In genomic region chr7:139681463-139681755, GRCh38 we compare ENCODE assay signal across 7 cellular contexts.
DNase-seq lines count a peak whose midpoint lies in the region; ATAC-seq and TF ChIP-seq lines count a peak whose summit lies in the region.

No MANE protein-coding gene starts in this region.

- peak overlapping the region; percentile 92 for H3K56ac ChIP-seq in IMR-90 (ENCODE audit: extremely low read depth, insufficient read depth, low read length)

- H3K27ac ChIP-seq in IMR-90 (ENCODE audit: insufficient read depth, low read length): peak overlapping the region; percentile 86
- peak overlapping the region; percentile 98 for H3K27ac ChIP-seq in VCaP
- peak overlapping the region; percentile 89 for H3K27ac ChIP-seq in foreskin keratinocyte

- H3K18ac ChIP-seq in IMR-90 (ENCODE audit: low read depth, low read length): peak overlapping the region; percentile 88

- intact Hi-C loops in IMR-90 (cut with micrococcal nuclease): loop anchor here (5.0 kb wide), 1 partner anchor 51 kb away; no protein-coding TSS in a partner anchor

- TF ChIP-seq POLR2A in IMR-90 (IDR thresholded peaks at IDR 0.05; ENCODE audit: low read depth, low read length): 0 out of 2 replicates have a peak, but pooled peaks have one; percentile 24

- no peak for TF ChIP-seq RAD21 in IMR-90 (IDR thresholded peaks at IDR 0.05; ENCODE audit: low read length)

- H3K79me1 ChIP-seq in IMR-90 (ENCODE audit: low read depth in 1 of 2, low read length in 2 of 2): peaks cover 12 to 56% of the 10 kb centered on the region in 2 experiments

- peak overlapping the region; percentile 96 for H3K4ac ChIP-seq in IMR-90 (ENCODE audit: low read depth, low read length)

- H3K27ac Mint-ChIP-seq in stimulated activated effector memory CD8-positive, alpha-beta T cell treated with anti-CD3 and anti-CD28 coated beads, Interleukin-12 subunit alpha, Interleukin-12 subunit beta, amount 100 ng/mL, for 72 hours: peak overlapping the region; percentile 94

- peaks cover 24% of the 10 kb centered on the region for H3K36me3 Mint-ChIP-seq in stimulated activated effector memory CD8-positive, alpha-beta T cell treated with anti-CD3 and anti-CD28 coated beads, Interleukin-12 subunit alpha, Interleukin-12 subunit beta, amount 100 ng/mL, for 72 hours

- H2BK5ac ChIP-seq in IMR-90 (ENCODE audit: low read depth, low read length, poor library complexity, severe bottlenecking): peak overlapping the region; percentile 91

- H4K20me1 ChIP-seq in IMR-90 (ENCODE audit: insufficient read depth, low read length): peaks cover 14% of the 10 kb centered on the region; the same call in 1 of the 2 replicates

- H2AFZ ChIP-seq in IMR-90 (replicated peaks; ENCODE audit: low read length, poor library complexity): peak overlapping the region; percentile 18

- H3K27me3 ChIP-seq in IMR-90 (ENCODE audit: control insufficient read depth, insufficient read depth, low read length) (no peaks in the 10 kb centered on the region), foreskin keratinocyte (no peaks in the 10 kb centered on the region)

- H3K4me1 Mint-ChIP-seq in stimulated activated effector memory CD8-positive, alpha-beta T cell treated with anti-CD3 and anti-CD28 coated beads, Interleukin-12 subunit alpha, Interleukin-12 subunit beta, amount 100 ng/mL, for 72 hours: peaks cover 72% of the 10 kb centered on the region

- POLR2A ChIA-PET in IMR-90 (lab: Charles Lee; ENCODE audit: unreplicated experiment): interaction anchor here (1.0 kb wide), 1 partner anchor 34 kb away, joined by 3 read pairs; no protein-coding TSS in a partner anchor

- no peak for ATAC-seq in IMR-90 (ENCODE audit: low read depth)
- ATAC-seq in foreskin keratinocyte: no peak
- ATAC-seq in stimulated activated effector memory CD8-positive, alpha-beta T cell treated with anti-CD3 and anti-CD28 coated beads, Interleukin-12 subunit alpha, Interleukin-12 subunit beta, amount 100 ng/mL, for 72 hours: no peak
- no peak for ATAC-seq in GM21423 (IDR thresholded peaks at IDR 0.05; ENCODE audit: unreplicated experiment)

- dilution Hi-C loops in IMR-90 (cut with HindIII; ENCODE audit: low sequenced_read_pairs, unreplicated experiment): no loop called here

- H2BK20ac ChIP-seq in IMR-90 (ENCODE audit: low read depth, low read length): peak overlapping the region; percentile 96

- 80% methylated on average over 2 of the region's 6 CpGs; no CpG with 5 or more reads in 1 of the 2 experiments for WGBS in IMR-90 (ENCODE audit: extremely low coverage in 2 of 2, insufficient read length in 1 of 2), 2 experiments

- H4K8ac ChIP-seq in IMR-90 (ENCODE audit: low read depth in 2 of 2, low read length in 2 of 2): peak overlapping the region; percentile 48 to 93

- H2AK9ac ChIP-seq in IMR-90 (replicated peaks; ENCODE audit: low read depth, low read length, poor library complexity): peak overlapping the region; percentile 89

- H3K36me3 ChIP-seq in IMR-90 (ENCODE audit: control insufficient read depth, insufficient read depth, low read length): peaks cover 10% of the 10 kb centered on the region

- no peak for TF ChIP-seq CTCF in IMR-90 (conservative IDR thresholded peaks at IDR 0.05; ENCODE audit: low read depth, low read length)
- TF ChIP-seq CTCF in VCaP (conservative IDR thresholded peaks at IDR 0.05): no peak
- TF ChIP-seq CTCF in foreskin keratinocyte (conservative IDR thresholded peaks at IDR 0.05): no peak

- H3K4me2 ChIP-seq in IMR-90 (ENCODE audit: low read depth, low read length): peak overlapping the region; percentile 6; the same call in 1 of the 2 replicates

- H3K9me3 Mint-ChIP-seq in stimulated activated effector memory CD8-positive, alpha-beta T cell treated with anti-CD3 and anti-CD28 coated beads, Interleukin-12 subunit alpha, Interleukin-12 subunit beta, amount 100 ng/mL, for 72 hours: peaks cover 5% of the 10 kb centered on the region

- peak overlapping the region; percentile 100 for H2AK5ac ChIP-seq in IMR-90 (ENCODE audit: low read depth, low read length)

- H3K4me1 ChIP-seq in IMR-90 (ENCODE audit: control insufficient read depth, insufficient read depth, low read length) (peaks cover 37% of the 10 kb centered on the region), foreskin keratinocyte (peaks cover 30% of the 10 kb centered on the region)

- peak overlapping the region; percentile 97 for H4K91ac ChIP-seq in IMR-90 (ENCODE audit: insufficient read depth, low read depth, low read length)

- peak overlapping the region; percentile 10 for H4K5ac ChIP-seq in IMR-90 (ENCODE audit: low read depth, low read length)

- no peak for DNase-seq in IMR-90
- DNase-seq in foreskin keratinocyte: no peak
- peak in 1 of 2 donors; percentile 66 for DNase-seq in stimulated activated effector memory CD8-positive, alpha-beta T cell treated with anti-CD3 and anti-CD28 coated beads, Interleukin-12 subunit alpha, Interleukin-12 subunit beta, amount 100 ng/mL, for 72 hours (ENCODE audit: low spot score in 2 of 2)
- no peak for DNase-seq in AG20443 (ENCODE audit: low spot score)
- no peak for DNase-seq in KG1 (lab: John Stamatoyannopoulos, UW)

- CTCF ChIA-PET in IMR-90 (lab: Yijun Ruan, JAX): interaction anchor here (1.0 to 1.1 kb wide), 2 partner anchors 234 to 313 kb away, joined by 3 to 4 read pairs; no protein-coding TSS in a partner anchor

- H3K14ac ChIP-seq in IMR-90 (replicated peaks; ENCODE audit: low read depth, low read length): peak overlapping the region; percentile 85

- peak overlapping the region; percentile 98 for H2BK120ac ChIP-seq in IMR-90 (ENCODE audit: low read depth, low read length)

- H3K9ac ChIP-seq in IMR-90 (ENCODE audit: low read depth, low read length): peak overlapping the region; percentile 59

- in situ Hi-C loops in IMR-90 (cut with MboI; ENCODE audit: low sequenced_read_pairs): no loop called here

- H3K4me3 Mint-ChIP-seq in stimulated activated effector memory CD8-positive, alpha-beta T cell treated with anti-CD3 and anti-CD28 coated beads, Interleukin-12 subunit alpha, Interleukin-12 subunit beta, amount 100 ng/mL, for 72 hours: peak overlapping the region; percentile 69

- no peak overlapping the region for H3K4me3 ChIP-seq in IMR-90 (ENCODE audit: insufficient read depth, low read depth, low read length)

- H2BK15ac ChIP-seq in IMR-90 (ENCODE audit: low read depth, low read length): peak overlapping the region; percentile 83; the same call in 2 of the 3 replicates

- peaks cover 15% of the 10 kb centered on the region for H3K9me1 ChIP-seq in IMR-90 (ENCODE audit: insufficient read depth, low read length)

- H3K9me3 ChIP-seq in IMR-90 (ENCODE audit: control insufficient read depth, insufficient read depth, low read length): no peaks in the 10 kb centered on the region

- BruUV-seq in IMR-90 (replicated peaks; lab: Mats Ljungman, UMichigan): no TSS peak

- peak overlapping the region; percentile 90 for H3K23ac ChIP-seq in IMR-90 (ENCODE audit: low read depth, low read length)

TF ChIP-seq in IMR-90, 13 proteins besides CTCF, POLR2A, EP300 and RAD21:
- TF ChIP-seq CHD1 (IDR thresholded peaks at IDR 0.05; ENCODE audit: low read depth, low read length): no peak
- TF ChIP-seq BHLHE40 (IDR thresholded peaks at IDR 0.05; ENCODE audit: low read depth, low read length): no peak
- TF ChIP-seq MAZ (IDR thresholded peaks at IDR 0.05; ENCODE audit: borderline replicate concordance, low read depth, low read length): no peak
- TF ChIP-seq RFX5 (IDR thresholded peaks at IDR 0.05; ENCODE audit: low read depth, low read length): no peak
- TF ChIP-seq NFE2L2 (IDR thresholded peaks at IDR 0.05; ENCODE audit: low read depth, low read length): no peak
- TF ChIP-seq USF2 (IDR thresholded peaks at IDR 0.05; ENCODE audit: low read depth, low read length): no peak
- TF ChIP-seq FOS (IDR thresholded peaks at IDR 0.05; ENCODE audit: low read depth, low read length): no peak
- no peak for TF ChIP-seq CEBPB (IDR thresholded peaks at IDR 0.05; ENCODE audit: low read depth, low read length)
- no peak for TF ChIP-seq ELK1 (IDR thresholded peaks at IDR 0.05; ENCODE audit: borderline replicate concordance, low read depth, low read length)
- TF ChIP-seq SMC3 (IDR thresholded peaks at IDR 0.05; ENCODE audit: low read depth, low read length): no peak
- no peak for TF ChIP-seq MAFK (IDR thresholded peaks at IDR 0.05; ENCODE audit: low read depth, low read length)
- no peak for TF ChIP-seq RCOR1 (IDR thresholded peaks at IDR 0.05; ENCODE audit: insufficient replicate concordance, low read length)
- no peak for TF ChIP-seq MXI1 (IDR thresholded peaks at IDR 0.05; ENCODE audit: borderline replicate concordance, low read depth, low read length)
